Comparison of ENCODE assay signal across 22 cellular contexts in the genomic region with DNA sequence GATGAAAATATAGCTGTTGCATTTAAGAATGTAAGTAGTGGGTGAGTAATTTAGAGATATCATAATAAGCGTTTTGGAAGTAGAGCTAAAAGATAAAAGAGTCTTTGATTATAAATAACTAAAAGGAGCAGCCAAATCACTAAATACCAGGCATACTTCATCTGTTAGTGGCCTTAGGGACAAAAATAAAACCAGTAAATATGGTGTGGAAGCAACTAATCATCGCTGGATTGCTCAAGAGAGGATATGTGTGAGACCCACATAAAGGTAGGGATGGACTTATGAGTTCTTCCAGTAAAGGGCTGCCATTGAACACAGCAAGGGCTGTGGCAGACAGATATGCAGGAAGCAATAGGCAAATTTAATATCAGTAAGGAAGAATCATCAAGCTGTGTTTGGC.
"Had no signal": no experiment of that assay in that cellular context is flagged by ENCODE, and none has a peak within 500 bp of the region (broad histone marks: within the 10 kb centered on the region; RNA-seq: fewer than 3 reads in every experiment).

No MANE protein-coding gene starts in this region.

- H3K27ac ChIP-seq: epithelial cell of prostate, esophagus muscularis mucosa, lower lobe of right lung, neutrophil, psoas muscle, suprapubic skin, thyroid gland had no signal

- H3K4me3 Mint-ChIP-seq: dendritic cell treated with granulocyte-macrophage colony-stimulating factor and Interleukin-4, amounts not matched to agents 40 ng/mL and 50 ng/mL, for 4 days; effector memory CD8-positive, alpha-beta T cell; memory B cell; naive thymus-derived CD4-positive, alpha-beta T cell; stimulated activated effector memory CD8-positive, alpha-beta T cell treated with anti-CD3 and anti-CD28 coated beads, Interleukin-12 subunit alpha, Interleukin-12 subunit beta, amount 100 ng/mL, for 72 hours; type B pancreatic cell had no signal

- H3K27ac Mint-ChIP-seq: dendritic cell treated with granulocyte-macrophage colony-stimulating factor and Interleukin-4, amounts not matched to agents 40 ng/mL and 50 ng/mL, for 4 days; effector memory CD8-positive, alpha-beta T cell; memory B cell; naive thymus-derived CD4-positive, alpha-beta T cell; stimulated activated effector memory CD8-positive, alpha-beta T cell treated with anti-CD3 and anti-CD28 coated beads, Interleukin-12 subunit alpha, Interleukin-12 subunit beta, amount 100 ng/mL, for 72 hours; type B pancreatic cell had no signal

- H3K36me3 ChIP-seq: esophagus muscularis mucosa, lower lobe of right lung, neutrophil, suprapubic skin, thyroid gland had no signal

- DNase-seq: effector memory CD8-positive, alpha-beta T cell; foreskin fibroblast; head of caudate nucleus; hypothalamus; kidney glomerular epithelial cell; lower lobe of right lung; naive thymus-derived CD4-positive, alpha-beta T cell; psoas muscle; retina; stimulated activated CD4-positive, alpha-beta T cell treated with anti-CD3 and anti-CD28 coated beads, Interleukin-4, amount 100 ng/mL, for 1 hour; stimulated activated CD8-positive, alpha-beta memory T cell treated with anti-CD3 and anti-CD28 coated beads, Interleukin-4, amount 100 ng/mL, for 48 hours; stimulated activated naive CD8-positive, alpha-beta T cell treated with anti-CD3 and anti-CD28 coated beads, Interleukin-15, Interleukin-2, amounts not matched to agents 100 U/mL and 50 U/mL, for 24 hours; thyroid gland had no signal

- H3K27me3 ChIP-seq: esophagus muscularis mucosa, neutrophil, suprapubic skin, thyroid gland had no signal

- H3K4me1 Mint-ChIP-seq: memory B cell; naive thymus-derived CD4-positive, alpha-beta T cell; stimulated activated effector memory CD8-positive, alpha-beta T cell treated with anti-CD3 and anti-CD28 coated beads, Interleukin-12 subunit alpha, Interleukin-12 subunit beta, amount 100 ng/mL, for 72 hours had no signal

- H3K9me3 ChIP-seq: esophagus muscularis mucosa, lower lobe of right lung, neutrophil, psoas muscle, suprapubic skin, thyroid gland had no signal

- H3K27me3 Mint-ChIP-seq: dendritic cell treated with granulocyte-macrophage colony-stimulating factor and Interleukin-4, amounts not matched to agents 40 ng/mL and 50 ng/mL, for 4 days; effector memory CD8-positive, alpha-beta T cell; memory B cell; type B pancreatic cell had no signal

- H3K9me3 Mint-ChIP-seq: naive thymus-derived CD4-positive, alpha-beta T cell; stimulated activated effector memory CD8-positive, alpha-beta T cell treated with anti-CD3 and anti-CD28 coated beads, Interleukin-12 subunit alpha, Interleukin-12 subunit beta, amount 100 ng/mL, for 72 hours had no signal

- ATAC-seq: effector memory CD8-positive, alpha-beta T cell; left lobe of liver; lower lobe of right lung; naive thymus-derived CD4-positive, alpha-beta T cell; psoas muscle; stimulated activated effector memory CD8-positive, alpha-beta T cell treated with anti-CD3 and anti-CD28 coated beads, Interleukin-12 subunit alpha, Interleukin-12 subunit beta, amount 100 ng/mL, for 72 hours; stimulated activated naive CD8-positive, alpha-beta T cell treated with anti-CD3 and anti-CD28 coated beads, Interleukin-15, Interleukin-2, amounts not matched to agents 100 U/mL and 50 U/mL, for 24 hours had no signal

- H3K4me1 ChIP-seq: esophagus muscularis mucosa, lower lobe of right lung, psoas muscle, thyroid gland had no signal

- H3K36me3 Mint-ChIP-seq: memory B cell; naive thymus-derived CD4-positive, alpha-beta T cell; stimulated activated effector memory CD8-positive, alpha-beta T cell treated with anti-CD3 and anti-CD28 coated beads, Interleukin-12 subunit alpha, Interleukin-12 subunit beta, amount 100 ng/mL, for 72 hours; type B pancreatic cell had no signal

- H3K4me3 ChIP-seq: esophagus muscularis mucosa, lower lobe of right lung, psoas muscle, suprapubic skin, thyroid gland had no signal
